ENCODE assay signal across 18 cellular contexts in genomic region chr3:149472393-149472792, GRCh38. TPM values are rescaled to one million over a fixed set of nuclear protein-coding genes. Genes with fewer than 3 reads are reported as not detected.
DNase-seq lines count a peak whose midpoint lies in the region; ATAC-seq and TF ChIP-seq lines count a peak whose summit lies in the region.
"Had no signal": no experiment of that assay in that cellular context is flagged by ENCODE, and none has a peak within 500 bp of the region (broad histone marks: within the 10 kb centered on the region; RNA-seq: fewer than 3 reads in every experiment).

No MANE protein-coding gene starts in this region.

- CTCF ChIA-PET in HCT116 (lab: Charles Lee), result interaction anchor here (1.2 to 1.5 kb wide), 2 partner anchors 119 to 517 kb away, joined by 4 read pairs; no protein-coding TSS in a partner anchor

- H4K20me1 ChIP-seq in HCT116 (ENCODE audit: insufficient read depth), result no peaks in the 10 kb centered on the region

- RAD21 ChIA-PET in HCT116 (lab: Charles Lee; ENCODE audit: low non-redundant PET in 1 of 2, low total read pairs in 2 of 2, uncharacterized antibody in 2 of 2, unreplicated experiment in 2 of 2), result no interaction called here

- H3K36me3 ChIP-seq in HCT116 (ENCODE audit: control insufficient read depth in 1 of 2, insufficient read depth in 2 of 2, low read length in 2 of 2) (no peaks in the 10 kb centered on the region), skeletal muscle tissue (ENCODE audit: control insufficient read depth in 3 of 3, insufficient read depth in 3 of 3, low read length in 3 of 3) (no peaks in the 10 kb centered on the region), WERI-Rb-1 (no peaks in the 10 kb centered on the region)
- H3K36me3 ChIP-seq: MG63 had no signal

- no peak overlapping the region for H3K9ac ChIP-seq in HCT116 (ENCODE audit: low read length)
- H3K9ac ChIP-seq in skeletal muscle tissue (ENCODE audit: low read depth in 1 of 3, low read length in 3 of 3), result no peak overlapping the region

- no peak for TF ChIP-seq CTCF in HCT116 (IDR thresholded peaks at IDR 0.05 in 2 of 3, conservative IDR thresholded peaks at IDR 0.05 in 1 of 3; ENCODE audit: borderline replicate concordance in 1 of 3, insufficient read depth in 1 of 3, low read depth in 2 of 3, low read length in 2 of 3)
- TF ChIP-seq CTCF in foreskin fibroblast (IDR thresholded peaks at IDR 0.05; ENCODE audit: low read depth, low read length), result no peak
- TF ChIP-seq CTCF in GM20000 (IDR thresholded peaks at IDR 0.05; ENCODE audit: extremely low read depth, missing control alignments), result no peak
- no peak for TF ChIP-seq CTCF in WERI-Rb-1 (IDR thresholded peaks at IDR 0.05; ENCODE audit: low read depth, low read length)

- BruUV-seq in HCT116 (replicated peaks; lab: Mats Ljungman, UMichigan), result no TSS peak

- no peak for TF ChIP-seq POLR2A in HCT116 (IDR thresholded peaks at IDR 0.05; ENCODE audit: borderline replicate concordance, extremely low read depth, insufficient read depth, insufficient read length)

- H3K9me3 Mint-ChIP-seq in activated T-cell treated with anti-CD3 and anti-CD28 coated beads, Interleukin-2, amount 50 U/mL, for 72 hours, result no peaks in the 10 kb centered on the region
- H3K9me3 Mint-ChIP-seq: CD4-positive, alpha-beta T cell; immature natural killer cell; stimulated activated naive B cell treated with anti-CD40 and anti-IgM and Interleukin-4, amounts not matched to agents 10 μg/mL and 1 μg/mL and 100 μg/mL, for 72 hours had no signal

- no peaks in the 10 kb centered on the region for H3K79me2 ChIP-seq in HCT116 (ENCODE audit: insufficient read depth, low read length)

- H3K36me3 Mint-ChIP-seq in activated T-cell treated with anti-CD3 and anti-CD28 coated beads, Interleukin-2, amount 50 U/mL, for 72 hours (ENCODE audit: insufficient read depth in 2 of 2), result no peaks in the 10 kb centered on the region
- H3K36me3 Mint-ChIP-seq: immature natural killer cell; stimulated activated naive B cell treated with anti-CD40 and anti-IgM and Interleukin-4, amounts not matched to agents 10 μg/mL and 1 μg/mL and 100 μg/mL, for 72 hours had no signal

- H3K27ac Mint-ChIP-seq in activated T-cell treated with anti-CD3 and anti-CD28 coated beads, Interleukin-2, amount 50 U/mL, for 72 hours, result no peak overlapping the region
- H3K27ac Mint-ChIP-seq: CD4-positive, alpha-beta T cell; immature natural killer cell; stimulated activated naive B cell treated with anti-CD40 and anti-IgM and Interleukin-4, amounts not matched to agents 10 μg/mL and 1 μg/mL and 100 μg/mL, for 72 hours; T-helper 17 cell had no signal

- H3K27me3 ChIP-seq in HCT116 (ENCODE audit: insufficient read depth, low read length) (no peaks in the 10 kb centered on the region), skeletal muscle tissue (ENCODE audit: control insufficient read depth in 3 of 3, insufficient read depth in 3 of 3, low read length in 3 of 3) (no peaks in the 10 kb centered on the region), WERI-Rb-1 (ENCODE audit: insufficient read depth, low read depth, severe bottlenecking) (no peaks in the 10 kb centered on the region)
- H3K27me3 ChIP-seq: foreskin keratinocyte, MG63 had no signal

- intact Hi-C loops in HCT116 (cut with micrococcal nuclease), result no loop called here

- H3K9me3 ChIP-seq in HCT116 (ENCODE audit: control insufficient read depth in 1 of 2, insufficient read depth in 1 of 2, low read depth in 1 of 2, low read length in 2 of 2), result no peaks in the 10 kb centered on the region
- no peaks in the 10 kb centered on the region for H3K9me3 ChIP-seq in skeletal muscle tissue (ENCODE audit: control insufficient read depth in 3 of 3, low read length in 3 of 3)
- no peaks in the 10 kb centered on the region for H3K9me3 ChIP-seq in WERI-Rb-1 (ENCODE audit: severe bottlenecking)
- H3K9me3 ChIP-seq: MG63 had no signal

- H3K4me2 ChIP-seq in HCT116 (ENCODE audit: low read length), result peak overlapping the region; percentile 23

- no peak overlapping the region for H2AFZ ChIP-seq in HCT116 (ENCODE audit: low read depth, low read length, poor library complexity, severe bottlenecking)

- H3K4me3 ChIP-seq in HCT116 (replicated peaks in 1 of 2; ENCODE audit: low read depth in 1 of 2, low read length in 2 of 2) (no peak overlapping the region), foreskin fibroblast (ENCODE audit: low read depth in 1 of 2, low read length in 2 of 2) (no peak overlapping the region), skeletal muscle tissue (ENCODE audit: low read length in 3 of 3) (no peak overlapping the region), WERI-Rb-1 (ENCODE audit: low read depth, low read length) (no peak overlapping the region)
- H3K4me3 ChIP-seq: MG63 had no signal

- no peak for DNase-seq in HCT116 (ENCODE audit: low read depth, low spot score)
- DNase-seq in RPMI7951 (ENCODE audit: low read depth), result peak; percentile 29
- DNase-seq in foreskin fibroblast, result peak; percentile 85 to 86
- DNase-seq in activated T-cell treated with anti-CD3 and anti-CD28 coated beads, Interleukin-2, amount 50 U/mL, for 72 hours, result no peak
- DNase-seq in GM20000 (ENCODE audit: low spot score), result no peak
- DNase-seq in WERI-Rb-1, result no peak
- DNase-seq: activated CD4-positive, alpha-beta T cell treated with anti-CD3 and anti-CD28 coated beads for 1 hour; activated T-cell treated with anti-CD3 and anti-CD28 coated beads, Interleukin-2, amount 50 U/mL, for 1 hour; CD4-positive, alpha-beta T cell; foreskin keratinocyte; GF-D8; H7; immature natural killer cell; MG63; stimulated activated CD4-positive, alpha-beta T cell treated with anti-CD3 and anti-CD28 coated beads, Interleukin-4, amount 100 ng/mL, for 4 hours; stimulated activated naive B cell treated with anti-CD40 and anti-IgM and Interleukin-4, amounts not matched to agents 10 μg/mL and 1 μg/mL and 100 μg/mL, for 72 hours; T-helper 17 cell had no signal

- TF ChIP-seq RAD21 in HCT116 (IDR thresholded peaks at IDR 0.05; ENCODE audit: low read depth), result no peak

- H3K27ac ChIP-seq in HCT116 (ENCODE audit: low read depth, low read length), result no peak overlapping the region
- peak overlapping the region; percentile 37 for H3K27ac ChIP-seq in skeletal muscle tissue (ENCODE audit: low read depth, low read length)
- no peak overlapping the region for H3K27ac ChIP-seq in WERI-Rb-1
- H3K27ac ChIP-seq: foreskin keratinocyte had no signal

- no peaks in the 10 kb centered on the region for H3K4me1 Mint-ChIP-seq in activated T-cell treated with anti-CD3 and anti-CD28 coated beads, Interleukin-2, amount 50 U/mL, for 72 hours (ENCODE audit: low read depth)
- H3K4me1 Mint-ChIP-seq: stimulated activated naive B cell treated with anti-CD40 and anti-IgM and Interleukin-4, amounts not matched to agents 10 μg/mL and 1 μg/mL and 100 μg/mL, for 72 hours had no signal

- no peaks in the 10 kb centered on the region for H3K9me2 ChIP-seq in HCT116 (ENCODE audit: insufficient read depth)

- H3K4me1 ChIP-seq in HCT116 (ENCODE audit: control insufficient read depth in 1 of 2, insufficient read depth in 2 of 2, low read length in 2 of 2) (peaks cover 3 to 24% of the 10 kb centered on the region in 2 experiments; a peak in 3 of 4 replicates), skeletal muscle tissue (ENCODE audit: control insufficient read depth in 3 of 3, insufficient read depth in 3 of 3, low read length in 3 of 3) (peaks cover 19 to 41% (median 34%) of the 10 kb centered on the region in 3 donors)

- H3K4me3 Mint-ChIP-seq in activated T-cell treated with anti-CD3 and anti-CD28 coated beads, Interleukin-2, amount 50 U/mL, for 72 hours, result no peak overlapping the region
- H3K4me3 Mint-ChIP-seq: CD4-positive, alpha-beta T cell; immature natural killer cell; stimulated activated naive B cell treated with anti-CD40 and anti-IgM and Interleukin-4, amounts not matched to agents 10 μg/mL and 1 μg/mL and 100 μg/mL, for 72 hours; T-helper 17 cell had no signal

- H3K27me3 Mint-ChIP-seq in activated T-cell treated with anti-CD3 and anti-CD28 coated beads, Interleukin-2, amount 50 U/mL, for 72 hours (ENCODE audit: low read depth), result peaks cover 27% of the 10 kb centered on the region
- H3K27me3 Mint-ChIP-seq: CD4-positive, alpha-beta T cell had no signal

- POLR2A ChIA-PET in HCT116 (lab: Charles Lee), result no interaction called here

- ATAC-seq in HCT116, result no peak
- no peak for ATAC-seq in activated T-cell treated with anti-CD3 and anti-CD28 coated beads, Interleukin-2, amount 50 U/mL, for 72 hours (replicated peaks in 1 of 2)
- ATAC-seq: stimulated activated naive B cell treated with anti-CD40 and anti-IgM and Interleukin-4, amounts not matched to agents 10 μg/mL and 1 μg/mL and 100 μg/mL, for 72 hours; T-helper 17 cell had no signal

TF ChIP-seq in HCT116, 20 proteins besides CTCF, POLR2A, EP300 and RAD21:
- TF ChIP-seq ZFX (IDR thresholded peaks at IDR 0.05) (no peak), EZH2 (IDR thresholded peaks at IDR 0.05) (no peak), YY1 (IDR thresholded peaks at IDR 0.05; ENCODE audit: extremely low read depth, insufficient replicate concordance, low read depth, low read length) (no peak)

RNA-seq across cellular contexts. Expression of gene TM4SF4, which starts 2.1 kb away (rescaled TPM):
- total RNA-seq in HCT116 (2021; ENCODE audit: unreplicated experiment), result 0.91 TPM
- polyA plus RNA-seq in HCT116 (2012), result not detected in 2 replicates
- not detected in 2 replicates for total RNA-seq in RPMI7951 (2014; rRNA removed; shearing (Covaris generic))
- not detected for total RNA-seq in skeletal muscle tissue
- not detected for total RNA-seq in activated T-cell treated with anti-CD3 and anti-CD28 coated beads, Interleukin-2, amount 50 U/mL, for 72 hours
- total RNA-seq: CD4-positive, alpha-beta T cell; foreskin keratinocyte; H7; T-helper 17 cell had no signal
- polyA plus RNA-seq: foreskin keratinocyte, immature natural killer cell had no signal

Comparison
In these comparisons a context has a peak if more than half of its experiments do, and no peak if none do; other contexts are left out.
1. DNase-seq: peak in RPMI7951 (single experiment) and foreskin fibroblast (2 of 2); none in HCT116 (single experiment), activated T-cell treated with anti-CD3 and anti-CD28 coated beads, Interleukin-2, amount 50 U/mL, for 72 hours (0 of 2), GM20000 (single experiment) and WERI-Rb-1 (single experiment).